In genomic region chr22:45688606-45689080, GRCh38 we compare ENCODE assay signal across 8 cellular contexts. TPM values are rescaled to one million over a fixed set of nuclear protein-coding genes. Genes with fewer than 3 reads are reported as not detected.
A peak's percentile ranks its signal among the peaks of the same experiment; 100 is the strongest.
DNase-seq lines count a peak whose midpoint lies in the region; ATAC-seq and TF ChIP-seq lines count a peak whose summit lies in the region.

No MANE protein-coding gene starts in this region.

- H3K9me3 ChIP-seq in A673 (ENCODE audit: low read depth, low read length, poor library complexity, severe bottlenecking) (no peaks in the 10 kb centered on the region), hepatocyte (ENCODE audit: low read depth) (no peaks in the 10 kb centered on the region)

- H3K9me2 ChIP-seq in hepatocyte (replicated peaks; ENCODE audit: insufficient read depth) = no peaks in the 10 kb centered on the region

- DNase-seq in A673 (ENCODE audit: low spot score) (no peak), HS-5 (ENCODE audit: low read depth) (peak; percentile 95), amniotic epithelial cell (ENCODE audit: low read depth) (peak; percentile 97), hepatocyte (ENCODE audit: low spot score) (peak; percentile 68)
- no peak for DNase-seq in activated CD4-positive, alpha-beta T cell treated with anti-CD3 and anti-CD28 coated beads for 4 hours

- ATAC-seq in GM21737 (IDR thresholded peaks at IDR 0.05; ENCODE audit: unreplicated experiment) (no peak), HG03196 (IDR thresholded peaks at IDR 0.05; ENCODE audit: unreplicated experiment) (no peak), HG03442 (IDR thresholded peaks at IDR 0.05; ENCODE audit: unreplicated experiment) (no peak)

- peak overlapping the region; percentile 34 for H3K4me2 ChIP-seq in hepatocyte

- CTCF ChIA-PET in A673 (lab: Charles Lee) = no interaction called here

- H3K4me3 ChIP-seq in A673 (ENCODE audit: low read depth, low read length, poor library complexity, severe bottlenecking) (no peak overlapping the region), hepatocyte (no peak overlapping the region)

- peaks cover 57% of the 10 kb centered on the region for H4K20me1 ChIP-seq in hepatocyte (ENCODE audit: insufficient read depth, poor library complexity, severe bottlenecking)

- intact Hi-C loops in A673 (cut with micrococcal nuclease; ENCODE audit: unreplicated experiment) = no loop called here

- POLR2A ChIA-PET in A673 (lab: Charles Lee; ENCODE audit: low non-redundant PET) = no interaction called here

- H3K4me1 ChIP-seq in A673 (ENCODE audit: insufficient read depth, low read length, poor library complexity, severe bottlenecking) (peaks cover 20% of the 10 kb centered on the region), hepatocyte (ENCODE audit: insufficient read depth) (peaks cover 34% of the 10 kb centered on the region)

- no peaks in the 10 kb centered on the region for H3K27me3 ChIP-seq in A673 (replicated peaks; ENCODE audit: insufficient read depth, low read depth, low read length, poor library complexity)
- no peaks in the 10 kb centered on the region for H3K27me3 ChIP-seq in hepatocyte

- H3K36me3 ChIP-seq in A673 (ENCODE audit: insufficient read depth, low read length, poor library complexity, severe bottlenecking) (peaks cover 17% of the 10 kb centered on the region), hepatocyte (replicated peaks; ENCODE audit: insufficient read depth, low read depth) (no peaks in the 10 kb centered on the region)

- H3K27ac ChIP-seq in A673 (ENCODE audit: low read depth, low read length, poor library complexity, severe bottlenecking) (peak overlapping the region; percentile 17), hepatocyte (peak overlapping the region; percentile 61)

- H3K79me2 ChIP-seq in hepatocyte = peaks cover 87% of the 10 kb centered on the region

- BruUV-seq in A673 (replicated peaks; lab: Mats Ljungman, UMichigan) = no TSS peak

- TF ChIP-seq CTCF in A673 (conservative IDR thresholded peaks at IDR 0.05; ENCODE audit: low read depth, low read length) (no peak), hepatocyte (IDR thresholded peaks at IDR 0.05; ENCODE audit: poor library complexity) (no peak)

- WGBS in hepatocyte (ENCODE audit: low lambda C conversion rate, missing lambda C conversion rate) = 46% methylated on average over 4 of the region's 4 CpGs

- no peak overlapping the region for H2AFZ ChIP-seq in hepatocyte

RNA-seq across cellular contexts. Expression of gene ATXN10, which starts 17.0 kb away (rescaled TPM):
- total RNA-seq in A673 (2021) = 271 and 294 TPM in 2 replicates
- 118 and 141 TPM in 2 replicates for total RNA-seq in hepatocyte
- polyA plus RNA-seq in hepatocyte = 186 and 196 TPM in 2 replicates

Comparison
In these comparisons a context has a peak if more than half of its experiments do, and no peak if none do; other contexts are left out.
1. DNase-seq: peak in HS-5 (single experiment), amniotic epithelial cell (single experiment) and hepatocyte (single experiment); none in A673 (single experiment) and activated CD4-positive, alpha-beta T cell treated with anti-CD3 and anti-CD28 coated beads for 4 hours (0 of 2).